In genomic region chr6:156699017-156699421, GRCh38 we compare ENCODE assay signal across 10 cellular contexts.
DNase-seq lines count a peak whose midpoint lies in the region; ATAC-seq, FAIRE-seq and TF ChIP-seq lines count a peak whose summit lies in the region.
"Had no signal": no experiment of that assay in that cellular context is flagged by ENCODE, and none has a peak within 500 bp of the region (broad histone marks: within the 10 kb centered on the region; RNA-seq: fewer than 3 reads in every experiment).

No MANE protein-coding gene starts in this region.

- DNase-seq in MCF 10A (ENCODE audit: unreplicated experiment) (peak; percentile 90), breast epithelium (ENCODE audit: low spot score in 2 of 2) (no peak), astrocyte (ENCODE audit: low read depth) (peak; percentile 82), omental fat pad (ENCODE audit: low spot score) (no peak), DMS79 treated with DMSO at 0.1 percent for 48 hours (lab: John Stamatoyannopoulos, UW) (no peak), activated T-cell treated with anti-CD3 and anti-CD28 coated beads for 4 hours (no peak), ureter (ENCODE audit: low spot score) (no peak)

- peak overlapping the region; percentile 2 for H2AFZ ChIP-seq in astrocyte (ENCODE audit: low read depth, low read length)

- H3K9me3 Mint-ChIP-seq in MCF 10A (ENCODE audit: unreplicated experiment) (no peaks in the 10 kb centered on the region), astrocyte (ENCODE audit: unreplicated experiment) (peaks cover 2% of the 10 kb centered on the region)

- peak overlapping the region; percentile 73 for H3K4me2 ChIP-seq in astrocyte (ENCODE audit: low read length)

- no peak overlapping the region for H3K9ac ChIP-seq in astrocyte (ENCODE audit: low read length)

- H3K4me3 ChIP-seq in breast epithelium (no peak overlapping the region), astrocyte (ENCODE audit: insufficient read depth, low read depth, low read length) (no peak overlapping the region)

- H3K27me3 Mint-ChIP-seq in MCF 10A (ENCODE audit: insufficient read depth, unreplicated experiment), result no peaks in the 10 kb centered on the region
- no peaks in the 10 kb centered on the region for H3K27me3 Mint-ChIP-seq in astrocyte (ENCODE audit: low read depth, unreplicated experiment)

- no peaks in the 10 kb centered on the region for H3K9me3 ChIP-seq in breast epithelium
- H3K9me3 ChIP-seq in astrocyte (ENCODE audit: insufficient read depth, low read depth, low read length), result no peaks in the 10 kb centered on the region

- H3K36me3 Mint-ChIP-seq in MCF 10A (ENCODE audit: insufficient read depth, unreplicated experiment), result no peaks in the 10 kb centered on the region
- no peaks in the 10 kb centered on the region for H3K36me3 Mint-ChIP-seq in astrocyte (ENCODE audit: low read depth, unreplicated experiment)

- CTCF ChIA-PET in MCF 10A (lab: Yijun Ruan, JAX), result no interaction called here

- no peak for TF ChIP-seq CTCF in MCF 10A (IDR thresholded peaks at IDR 0.05; ENCODE audit: unreplicated experiment)
- TF ChIP-seq CTCF in breast epithelium (IDR thresholded peaks at IDR 0.05), result no peak
- TF ChIP-seq CTCF in astrocyte (IDR thresholded peaks at IDR 0.05; ENCODE audit: insufficient read depth, low read depth, low read length), result no peak
- no peak for TF ChIP-seq CTCF in omental fat pad (IDR thresholded peaks at IDR 0.05)

- peaks cover 11% of the 10 kb centered on the region for H3K4me1 Mint-ChIP-seq in MCF 10A (ENCODE audit: insufficient read depth, unreplicated experiment)
- H3K4me1 Mint-ChIP-seq in astrocyte (ENCODE audit: low read depth, unreplicated experiment), result peaks cover 11% of the 10 kb centered on the region

- H3K79me2 ChIP-seq in astrocyte (ENCODE audit: insufficient read depth, low read length), result no peaks in the 10 kb centered on the region

- no TSS peak for BruUV-seq in MCF 10A (replicated peaks; lab: Mats Ljungman, UMichigan)

- POLR2A ChIA-PET in MCF 10A (lab: Yijun Ruan, JAX), result interaction anchor here (0.6 to 3.0 kb wide), 4 partner anchors 12 to 460 kb away, joined by 3 to 17 read pairs (median 4); partner anchors contain the start of gene ARID1B

- no peaks in the 10 kb centered on the region for H4K20me1 ChIP-seq in astrocyte (ENCODE audit: insufficient read depth, low read length)

- H3K36me3 ChIP-seq in breast epithelium, result no peaks in the 10 kb centered on the region
- no peaks in the 10 kb centered on the region for H3K36me3 ChIP-seq in astrocyte (ENCODE audit: insufficient read depth, low read length)

- no peak for TF ChIP-seq POLR2A in breast epithelium (IDR thresholded peaks at IDR 0.05)

- peak; percentile 80 for FAIRE-seq in astrocyte (lab: Jason Lieb, UNC)

- no peak overlapping the region for H3K4me3 Mint-ChIP-seq in MCF 10A (ENCODE audit: unreplicated experiment)
- H3K4me3 Mint-ChIP-seq in astrocyte (ENCODE audit: unreplicated experiment), result no peak overlapping the region

- H3K27ac ChIP-seq in breast epithelium, result no peak overlapping the region
- H3K27ac ChIP-seq in astrocyte (ENCODE audit: low read depth, low read length), result peak overlapping the region; percentile 60
- H3K27ac ChIP-seq: C4-2B had no signal

- intact Hi-C loops in MCF 10A (cut with micrococcal nuclease) (no loop called here), breast epithelium (cut with DNase I; ENCODE audit: low total_unique reads) (loop anchor here (5.0 kb wide), 1 partner anchor 337 kb away; no protein-coding TSS in a partner anchor)

- H3K27me3 ChIP-seq in breast epithelium (no peaks in the 10 kb centered on the region), astrocyte (ENCODE audit: insufficient read depth, low read length) (peaks cover 2% of the 10 kb centered on the region)

- H3K27ac Mint-ChIP-seq in MCF 10A (ENCODE audit: low read depth, unreplicated experiment), result no peak overlapping the region
- no peak overlapping the region for H3K27ac Mint-ChIP-seq in astrocyte (ENCODE audit: unreplicated experiment)

- ATAC-seq in HG03354 (IDR thresholded peaks at IDR 0.05; ENCODE audit: poor library complexity, severe bottlenecking, unreplicated experiment), result peak; percentile 38
- no peak for ATAC-seq in omental fat pad (ENCODE audit: low FRiP score)
- ATAC-seq: Panc1 had no signal

- H3K4me1 ChIP-seq in breast epithelium (no peaks in the 10 kb centered on the region), astrocyte (ENCODE audit: insufficient read depth, low read length) (peaks cover 10% of the 10 kb centered on the region)

Comparison
In these comparisons a context has a peak if more than half of its experiments do, and no peak if none do; other contexts are left out.
1. DNase-seq: peak in MCF 10A (single experiment) and astrocyte (single experiment); none in breast epithelium (0 of 2), omental fat pad (single experiment), DMS79 treated with DMSO at 0.1 percent for 48 hours (single experiment), activated T-cell treated with anti-CD3 and anti-CD28 coated beads for 4 hours (single experiment) and ureter (single experiment).